9 cellular contexts compared by ENCODE assay signal in the genomic region with DNA sequence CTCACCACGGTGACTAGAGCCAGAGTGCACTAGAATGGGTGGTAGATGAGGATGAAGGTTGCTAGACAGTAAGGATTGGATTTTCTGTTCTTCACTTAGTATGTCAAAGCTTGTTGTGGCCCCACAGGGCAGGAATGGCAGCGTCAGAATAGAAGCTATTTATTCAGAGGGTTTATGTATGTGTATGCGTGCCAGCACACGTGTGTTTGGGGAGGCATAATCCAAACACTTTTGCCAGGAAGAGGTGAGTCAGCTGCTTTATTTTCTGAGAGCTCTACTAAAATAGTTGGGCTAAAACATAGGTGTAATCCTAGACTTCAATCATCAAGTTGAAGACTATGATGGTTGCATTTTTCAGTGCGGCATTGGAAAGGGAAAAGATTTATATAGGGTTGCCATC. TPM values are rescaled to one million over a fixed set of nuclear protein-coding genes. Genes with fewer than 3 reads are reported as not detected.
"Had no signal": no experiment of that assay in that cellular context is flagged by ENCODE, and none has a peak within 500 bp of the region (broad histone marks: within the 10 kb centered on the region; RNA-seq: fewer than 3 reads in every experiment).

No MANE protein-coding gene starts in this region.

- ATAC-seq: GM23338, HCT116, K562 had no signal

- H3K36me3 ChIP-seq: HAP-1 had no signal

- H3K9me3 ChIP-seq: HAP-1 had no signal

- H3K27ac Mint-ChIP-seq: GM23338, HFFc6 had no signal

- H3K4me2 ChIP-seq: GM23338 had no signal

- H3K4me3 ChIP-seq: GM23338, HAP-1, K562 had no signal

- DNase-seq: H7, HFFc6, IMR-90 had no signal

- H2AFZ ChIP-seq: GM23338 had no signal

- H3K4me3 Mint-ChIP-seq: GM23338, HFFc6 had no signal

- H3K4me1 Mint-ChIP-seq: GM23338 had no signal

- H3K4me1 ChIP-seq: HAP-1 had no signal

RNA-seq across cellular contexts. Expression of gene MAGEE2, which starts 1.2 kb away (rescaled TPM):
- total RNA-seq: H1, H7, HFFc6, HT-29, IMR-90, K562 had no signal
- polyA plus RNA-seq: H1, IMR-90 had no signal
